Comparison of ENCODE assay signal across 23 cellular contexts in the genomic region with DNA sequence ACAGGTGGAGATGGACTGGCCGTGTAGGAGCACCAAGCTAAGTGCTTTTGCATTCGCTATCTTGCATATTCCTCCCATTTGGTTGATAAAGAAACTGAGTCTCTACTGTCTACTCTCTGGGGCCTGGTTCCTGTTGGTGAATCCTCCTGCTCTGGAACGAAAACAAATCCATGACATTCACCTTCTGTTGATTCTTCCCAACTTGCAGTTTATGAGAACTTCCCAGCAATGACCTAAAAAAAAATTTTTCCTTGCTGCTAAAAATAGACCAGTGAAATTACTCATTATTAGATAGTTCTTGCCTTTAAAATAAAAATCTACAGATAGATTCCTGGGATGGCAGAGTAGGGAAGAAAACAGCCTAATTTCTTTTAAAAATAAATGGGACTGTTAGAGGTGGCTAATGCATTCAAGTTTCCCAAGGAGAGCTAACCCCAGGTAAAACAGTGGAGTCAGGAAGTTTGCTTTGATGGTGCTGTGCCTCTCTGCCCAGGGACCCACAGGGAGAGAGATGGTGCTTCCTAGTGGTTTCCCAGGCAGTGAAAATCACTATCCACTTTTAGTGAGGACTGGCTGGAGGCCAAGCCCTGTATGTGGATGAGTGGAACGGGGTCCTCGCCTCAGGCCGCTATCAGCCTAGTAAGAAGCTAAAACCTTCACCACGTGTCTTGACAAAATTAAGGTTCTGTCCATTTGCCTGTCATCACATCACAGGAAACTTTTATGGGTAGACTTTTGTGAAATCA.
"Had no signal": no experiment of that assay in that cellular context is flagged by ENCODE, and none has a peak within 500 bp of the region (broad histone marks: within the 10 kb centered on the region; RNA-seq: fewer than 3 reads in every experiment).

No MANE protein-coding gene starts in this region.

- H3K36me3 ChIP-seq: brain microvascular endothelial cell, gastroesophageal sphincter, right lobe of liver, transverse colon, vagina had no signal

- H3K4me3 Mint-ChIP-seq: activated CD8-positive, alpha-beta T cell treated with anti-CD3 and anti-CD28 coated beads for 36 hours; activated T-cell treated with anti-CD3 and anti-CD28 coated beads, Interleukin-2, amount 50 U/mL, for 4 hours; dendritic cell treated with granulocyte-macrophage colony-stimulating factor and Interleukin-4, amounts not matched to agents 40 ng/mL and 50 ng/mL, for 4 days; effector memory CD8-positive, alpha-beta T cell; nephron; WTC11 had no signal

- H3K4me2 ChIP-seq: smooth muscle cell had no signal

- H3K9me3 Mint-ChIP-seq: activated CD8-positive, alpha-beta T cell treated with anti-CD3 and anti-CD28 coated beads for 36 hours; activated naive CD4-positive, alpha-beta T cell treated with anti-CD3 and anti-CD28 coated beads, Interleukin-2, amount 50 U/mL, for 72 hours; activated T-cell treated with anti-CD3 and anti-CD28 coated beads, Interleukin-2, amount 50 U/mL, for 4 hours; dendritic cell treated with granulocyte-macrophage colony-stimulating factor and Interleukin-4, amounts not matched to agents 40 ng/mL and 50 ng/mL, for 4 days; effector memory CD8-positive, alpha-beta T cell; nephron had no signal

- H3K27ac ChIP-seq: brain microvascular endothelial cell, gastroesophageal sphincter, right lobe of liver, transverse colon, vagina had no signal

- H3K9me3 ChIP-seq: gastroesophageal sphincter, right lobe of liver, transverse colon, vagina had no signal

- H3K4me1 Mint-ChIP-seq: nephron, WTC11 had no signal

- H3K4me3 ChIP-seq: gastroesophageal sphincter, right lobe of liver, smooth muscle cell, transverse colon, vagina had no signal

- H3K27me3 Mint-ChIP-seq: activated CD8-positive, alpha-beta T cell treated with anti-CD3 and anti-CD28 coated beads for 36 hours; dendritic cell treated with granulocyte-macrophage colony-stimulating factor and Interleukin-4, amounts not matched to agents 40 ng/mL and 50 ng/mL, for 4 days; effector memory CD8-positive, alpha-beta T cell had no signal

- H3K27ac Mint-ChIP-seq: activated CD8-positive, alpha-beta T cell treated with anti-CD3 and anti-CD28 coated beads for 36 hours; dendritic cell treated with granulocyte-macrophage colony-stimulating factor and Interleukin-4, amounts not matched to agents 40 ng/mL and 50 ng/mL, for 4 days; effector memory CD8-positive, alpha-beta T cell; nephron; WTC11 had no signal

- H3K36me3 Mint-ChIP-seq: activated naive CD4-positive, alpha-beta T cell treated with anti-CD3 and anti-CD28 coated beads, Interleukin-2, amount 50 U/mL, for 72 hours; WTC11 had no signal

- H3K27me3 ChIP-seq: brain microvascular endothelial cell, gastroesophageal sphincter, right lobe of liver, transverse colon, vagina had no signal

- ATAC-seq: activated CD8-positive, alpha-beta T cell treated with anti-CD3 and anti-CD28 coated beads for 36 hours; activated naive CD4-positive, alpha-beta T cell treated with anti-CD3 and anti-CD28 coated beads, Interleukin-2, amount 50 U/mL, for 72 hours; activated T-cell treated with anti-CD3 and anti-CD28 coated beads, Interleukin-2, amount 50 U/mL, for 4 hours; effector memory CD8-positive, alpha-beta T cell; gastroesophageal sphincter; right lobe of liver; stimulated activated naive CD8-positive, alpha-beta T cell treated with anti-CD3 and anti-CD28 coated beads, Interleukin-15, Interleukin-2, amounts not matched to agents 100 U/mL and 50 U/mL, for 24 hours; WTC11 had no signal

- DNase-seq: activated CD4-positive, alpha-beta T cell treated with anti-CD3 and anti-CD28 coated beads for 48 hours; activated CD8-positive, alpha-beta T cell treated with anti-CD3 and anti-CD28 coated beads for 36 hours; activated effector memory CD4-positive, alpha-beta T cell treated with Interleukin-2 at 50 U/mL for 16 hours; activated T-cell treated with anti-CD3 and anti-CD28 coated beads, Interleukin-2, amount 50 U/mL, for 4 hours; amniotic stem cell; effector memory CD8-positive, alpha-beta T cell; nucleus accumbens; right lobe of liver; stimulated activated CD4-positive, alpha-beta T cell treated with anti-CD3 and anti-CD28 coated beads, Interleukin-4, amount 100 ng/mL, for 4 hours; stimulated activated CD8-positive, alpha-beta memory T cell treated with anti-CD3 and anti-CD28 coated beads, Interleukin-4, amount 100 ng/mL, for 48 hours; stimulated activated naive CD8-positive, alpha-beta T cell treated with anti-CD3 and anti-CD28 coated beads, Interleukin-15, Interleukin-2, amounts not matched to agents 100 U/mL and 50 U/mL, for 24 hours; T-helper 2 cell; transverse colon had no signal

- H3K4me1 ChIP-seq: right lobe of liver, transverse colon, vagina had no signal

- FAIRE-seq: keratinocyte, TTC549 had no signal
